Comparison of ENCODE assay signal across 20 cellular contexts in genomic region chr4:55820260-55820659, GRCh38. TPM values are rescaled to one million over a fixed set of nuclear protein-coding genes. Genes with fewer than 3 reads are reported as not detected.
DNase-seq lines count a peak whose midpoint lies in the region; ATAC-seq, FAIRE-seq and TF ChIP-seq lines count a peak whose summit lies in the region.
"Had no signal": no experiment of that assay in that cellular context is flagged by ENCODE, and none has a peak within 500 bp of the region (broad histone marks: within the 10 kb centered on the region; RNA-seq: fewer than 3 reads in every experiment).

No MANE protein-coding gene starts in this region.

- H3K14ac ChIP-seq in mesenchymal stem cell (ENCODE audit: low read length in 2 of 2) = no peak overlapping the region

- H3K4me3 ChIP-seq in HepG2 (replicated peaks in 1 of 3; ENCODE audit: insufficient read depth in 1 of 3, low read depth in 2 of 3, low read length in 3 of 3) (no peak overlapping the region), right lobe of liver (peak overlapping the region in 1 of 3 donors; percentile 0), coronary artery (peak overlapping the region; percentile 64), mesenchymal stem cell (ENCODE audit: insufficient read depth in 1 of 2, low read depth in 1 of 2, low read length in 2 of 2) (peak overlapping the region in 1 of 2 experiments; percentile 77)
- H3K4me3 ChIP-seq: SJSA1 had no signal

- H2BK5ac ChIP-seq in mesenchymal stem cell (ENCODE audit: low read depth, low read length, poor library complexity, severe bottlenecking) = no peak overlapping the region

- no peak overlapping the region for H4K91ac ChIP-seq in mesenchymal stem cell (ENCODE audit: low read length)

- TF ChIP-seq RAD21 in HepG2 (CRISPR knock-in tag; IDR thresholded peaks at IDR 0.05) = no peak

- FAIRE-seq in HepG2 (lab: Jason Lieb, UNC) = no peak

- no peak overlapping the region for H3K23ac ChIP-seq in mesenchymal stem cell (ENCODE audit: low read length in 2 of 2)

- no peak for DNase-seq in HepG2 (ENCODE audit: low spot score)
- DNase-seq in right lobe of liver = no peak
- no peak for DNase-seq in coronary artery (ENCODE audit: low spot score)
- no peak for DNase-seq in mesenchymal stem cell
- no peak for DNase-seq in caudate nucleus (lab: John Stamatoyannopoulos, UW)
- DNase-seq in NCI-H1105 (lab: John Stamatoyannopoulos, UW) = no peak
- DNase-seq in occipital lobe (lab: John Stamatoyannopoulos, UW) = no peak
- no peak for DNase-seq in NCI-H2107 (lab: John Stamatoyannopoulos, UW)
- DNase-seq: AML-193; Calu3; CD4-positive, CD25-positive, alpha-beta regulatory T cell; DND-41; GF-D8; NCI-H1417 treated with DMSO at 0.1 percent for 48 hours; NCI-H2029 treated with DMSO at 0.1 percent for 48 hours; NCI-H226; PC-3 had no signal

- H3K79me1 ChIP-seq in mesenchymal stem cell (replicated peaks; ENCODE audit: low read length, poor library complexity, severe bottlenecking) = no peaks in the 10 kb centered on the region

- no peak overlapping the region for H3K4ac ChIP-seq in mesenchymal stem cell (ENCODE audit: low read depth in 1 of 2, low read length in 2 of 2)

- H4K20me1 ChIP-seq in HepG2 (ENCODE audit: insufficient read depth, low read length) = no peaks in the 10 kb centered on the region

- no peak overlapping the region for H2BK120ac ChIP-seq in mesenchymal stem cell (ENCODE audit: low read depth, low read length)

- no peaks in the 10 kb centered on the region for H3K9me3 ChIP-seq in HepG2 (ENCODE audit: low read length)
- H3K9me3 ChIP-seq in right lobe of liver = no peaks in the 10 kb centered on the region
- H3K9me3 ChIP-seq in mesenchymal stem cell (ENCODE audit: control insufficient read depth, low read length) = no peaks in the 10 kb centered on the region
- H3K9me3 ChIP-seq: SJSA1 had no signal

- H2BK12ac ChIP-seq in mesenchymal stem cell (ENCODE audit: low read length in 2 of 2) = no peak overlapping the region

- no TSS peak for BruUV-seq in HepG2 (replicated peaks; lab: Mats Ljungman, UMichigan)

- H3K27me3 ChIP-seq in HepG2 (ENCODE audit: control insufficient read depth in 1 of 2, insufficient read depth in 2 of 2, low read length in 2 of 2) (peaks cover 2 to 14% of the 10 kb centered on the region in 2 experiments; a peak in 3 of 5 replicates), right lobe of liver (peaks cover 0 to 6% of the 10 kb centered on the region in 2 donors), mesenchymal stem cell (ENCODE audit: control insufficient read depth in 1 of 2, insufficient read depth in 1 of 2, low read length in 2 of 2) (no peaks in the 10 kb centered on the region)

- H2BK15ac ChIP-seq in mesenchymal stem cell (ENCODE audit: low read depth, poor library complexity, severe bottlenecking) = no peak overlapping the region

- 0% methylated on average over 2 of the region's 2 CpGs for WGBS in HepG2 (ENCODE audit: low lambda C conversion rate)
- WGBS in right lobe of liver (ENCODE audit: insufficient coverage, low coverage, low lambda C conversion rate, missing lambda C conversion rate) = 29% methylated on average over 2 of the region's 2 CpGs
- WGBS in mesenchymal stem cell = 80% methylated on average over 1 of the region's 2 CpGs

- H2AFZ ChIP-seq in HepG2 (ENCODE audit: low read length) = no peak overlapping the region
- H2AFZ ChIP-seq in mesenchymal stem cell (ENCODE audit: low read depth, low read length) = no peak overlapping the region

- H3K27ac ChIP-seq in HepG2 (ENCODE audit: extremely low read length, insufficient read depth, low read length) (no peak overlapping the region), right lobe of liver (no peak overlapping the region), coronary artery (no peak overlapping the region), mesenchymal stem cell (ENCODE audit: low read length, poor library complexity, severe bottlenecking) (no peak overlapping the region), caudate nucleus (ENCODE audit: low read depth, low read length) (no peak overlapping the region)
- H3K27ac ChIP-seq: SJSA1 had no signal

- no peak overlapping the region for H3K18ac ChIP-seq in mesenchymal stem cell (ENCODE audit: low read depth in 1 of 2, low read length in 2 of 2)

- H3K36me3 ChIP-seq in HepG2 (replicated peaks in 1 of 2; ENCODE audit: control insufficient read depth in 1 of 2, insufficient read depth in 2 of 2, low read length in 2 of 2) = no peaks in the 10 kb centered on the region
- H3K36me3 ChIP-seq in right lobe of liver = no peaks in the 10 kb centered on the region
- H3K36me3 ChIP-seq in mesenchymal stem cell (ENCODE audit: control insufficient read depth in 1 of 2, insufficient read depth in 2 of 2, low read depth in 1 of 2, low read length in 2 of 2) = no peaks in the 10 kb centered on the region
- H3K36me3 ChIP-seq: SJSA1 had no signal

- CTCF ChIA-PET in HepG2 (lab: Yijun Ruan, JAX; ENCODE audit: low intra/inter-chr PET ratio, low total read pairs) = no interaction called here

- in situ Hi-C loops in HepG2 (cut with HindIII; ENCODE audit: extremely low pct_ligation_motif_present, low pct_unique_long_range_greater_than_20kb) = no loop called here

- no peaks in the 10 kb centered on the region for H3K79me2 ChIP-seq in HepG2 (ENCODE audit: insufficient read depth, low read length)

- H3K9ac ChIP-seq in HepG2 (ENCODE audit: insufficient read depth, low read depth, low read length) (no peak overlapping the region), mesenchymal stem cell (ENCODE audit: low read length) (peak overlapping the region; percentile 65)

- TF ChIP-seq CTCF in HepG2 (CRISPR knock-in tag; IDR thresholded peaks at IDR 0.05) = no peak
- TF ChIP-seq CTCF in right lobe of liver (IDR thresholded peaks at IDR 0.05) = no peak
- TF ChIP-seq CTCF in coronary artery (IDR thresholded peaks at IDR 0.05) = no peak

- POLR2A ChIA-PET in HepG2 (lab: Yijun Ruan, JAX) = no interaction called here

- TF ChIP-seq EP300 in HepG2 (IDR thresholded peaks at IDR 0.05; ENCODE audit: low read depth in 2 of 2, low read length in 2 of 2) (no peak), HepG2 (CRISPR knock-in tag; IDR thresholded peaks at IDR 0.05; ENCODE audit: borderline replicate concordance) (no peak)

- no peak overlapping the region for H2AK5ac ChIP-seq in mesenchymal stem cell (ENCODE audit: low read length, severe bottlenecking)

- intact Hi-C loops in HepG2 (cut with micrococcal nuclease; ENCODE audit: unreplicated experiment) (no loop called here), right lobe of liver (cut with DNase I) (no loop called here)

- H4K8ac ChIP-seq in mesenchymal stem cell (ENCODE audit: low read length) = no peak overlapping the region

- no peak for ATAC-seq in HepG2
- ATAC-seq in right lobe of liver = no peak
- ATAC-seq: PC-3 had no signal

- H3K4me2 ChIP-seq in HepG2 (ENCODE audit: low read depth, low read length) = 0 out of 2 replicates have a peak overlapping the region, but pooled peaks have one; percentile 48
- H3K4me2 ChIP-seq in mesenchymal stem cell (ENCODE audit: low read length, poor library complexity, severe bottlenecking) = no peak overlapping the region

- no peak for TF ChIP-seq POLR2A in HepG2 (IDR thresholded peaks at IDR 0.05; ENCODE audit: insufficient read depth in 1 of 2, low read depth in 2 of 2, low read length in 2 of 2)
- no peak for TF ChIP-seq POLR2A in right lobe of liver (IDR thresholded peaks at IDR 0.05)

- H3K4me1 ChIP-seq in HepG2 (ENCODE audit: insufficient read depth, low read length) (no peaks in the 10 kb centered on the region), right lobe of liver (no peaks in the 10 kb centered on the region), mesenchymal stem cell (ENCODE audit: control insufficient read depth, insufficient read depth, low read depth, low read length) (peaks cover 3% of the 10 kb centered on the region)
- H3K4me1 ChIP-seq: SJSA1 had no signal

RNA-seq across cellular contexts. Expression of gene EXOC1L, which starts 0.7 kb away (rescaled TPM):
- total RNA-seq in HepG2 (2016; rRNA removed; fragmentation: Illumina TruSeq; extraction: Trizol) (not detected in 2 replicates), right lobe of liver (not detected), occipital lobe (not detected)
- not detected in 2 replicates for total RNA-seq in HepG2 (2016; cell fraction: cytosol; rRNA removed; fragmentation: Illumina TruSeq; extraction: Trizol; ENCODE audit: low read depth)
- not detected in 2 replicates for total RNA-seq in HepG2 (2016; cell fraction: insoluble cytoplasmic fraction; rRNA removed; fragmentation: Illumina TruSeq; extraction: Trizol)
- not detected in 2 replicates for total RNA-seq in HepG2 (2016; cell fraction: membrane; rRNA removed; fragmentation: Illumina TruSeq; extraction: Trizol)
- total RNA-seq in HepG2 (2016; cell fraction: nucleus; rRNA removed; fragmentation: Illumina TruSeq; extraction: Trizol) = not detected in 2 replicates
- not detected in 2 replicates for polyA plus RNA-seq in HepG2 (2011; rRNA removed)
- polyA plus RNA-seq in HepG2 (2011; cell fraction: cytosol; rRNA removed) = not detected in 2 replicates
- polyA plus RNA-seq in HepG2 (2011; cell fraction: nucleus; rRNA removed) = not detected in 2 replicates
- polyA plus RNA-seq in HepG2 (2012) = not detected in 2 replicates
- polyA plus RNA-seq in HepG2 (2016; cell fraction: cytosol; fragmentation: Illumina TruSeq; extraction: Trizol; ENCODE audit: low read depth) = not detected in 2 replicates
- not detected in 2 replicates for polyA plus RNA-seq in HepG2 (2016; cell fraction: insoluble cytoplasmic fraction; fragmentation: Illumina TruSeq; extraction: Trizol; ENCODE audit: low read depth)
- not detected in 2 replicates for polyA plus RNA-seq in HepG2 (2016; cell fraction: membrane; fragmentation: Illumina TruSeq; extraction: Trizol; ENCODE audit: low read depth)
- polyA plus RNA-seq in HepG2 (2016; cell fraction: nucleus; fragmentation: Illumina TruSeq; extraction: Trizol; ENCODE audit: insufficient read depth, low read depth) = not detected in 2 replicates
- not detected in 2 replicates for polyA minus RNA-seq in HepG2 (2011; rRNA and poly(A)+ RNA removed; ENCODE audit: low replicate concordance)
- not detected in 2 replicates for polyA minus RNA-seq in HepG2 (2011; cell fraction: cytosol; rRNA and poly(A)+ RNA removed)
- not detected in 2 replicates for polyA minus RNA-seq in HepG2 (2011; cell fraction: nucleus; rRNA and poly(A)+ RNA removed)
- not detected for polyA plus RNA-seq in mesenchymal stem cell (2013, experiment 1 of 2)
- not detected for polyA plus RNA-seq in mesenchymal stem cell (2013, experiment 2 of 2)
- total RNA-seq: A673; Calu3; CD4-positive, CD25-positive, alpha-beta regulatory T cell; H4; PC-3; SJSA1 had no signal
- polyA plus RNA-seq: CD4-positive, CD25-positive, alpha-beta regulatory T cell had no signal

RNA-seq across cellular contexts. Expression of gene EXOC1, which starts 33.2 kb away (rescaled TPM):
- total RNA-seq in HepG2 (2016; rRNA removed; fragmentation: Illumina TruSeq; extraction: Trizol) (18.4 and 23.8 TPM in 2 replicates), right lobe of liver (1 to 10 TPM; 6.7 to 9.8 (median 9.2) TPM), occipital lobe (98.4 TPM)
- total RNA-seq in HepG2 (2016; cell fraction: cytosol; rRNA removed; fragmentation: Illumina TruSeq; extraction: Trizol; ENCODE audit: low read depth) = 2.5 and 4.4 TPM in 2 replicates
- total RNA-seq in HepG2 (2016; cell fraction: insoluble cytoplasmic fraction; rRNA removed; fragmentation: Illumina TruSeq; extraction: Trizol) = 19.0 and 23.6 TPM in 2 replicates
- 3.7 and 4.8 TPM in 2 replicates for total RNA-seq in HepG2 (2016; cell fraction: membrane; rRNA removed; fragmentation: Illumina TruSeq; extraction: Trizol)
- 19.8 and 21.8 TPM in 2 replicates for total RNA-seq in HepG2 (2016; cell fraction: nucleus; rRNA removed; fragmentation: Illumina TruSeq; extraction: Trizol)
- polyA plus RNA-seq in HepG2 (2011; rRNA removed) = 8.9 and 9.1 TPM in 2 replicates
- polyA plus RNA-seq in HepG2 (2011; cell fraction: cytosol; rRNA removed) = 2.7 and 3.6 TPM in 2 replicates
- 11.6 and 13.4 TPM in 2 replicates for polyA plus RNA-seq in HepG2 (2011; cell fraction: nucleus; rRNA removed)
- 8.7 and 10.0 TPM in 2 replicates for polyA plus RNA-seq in HepG2 (2012)
- 0.62 and 0.75 TPM in 2 replicates for polyA plus RNA-seq in HepG2 (2016; cell fraction: cytosol; fragmentation: Illumina TruSeq; extraction: Trizol; ENCODE audit: low read depth)
- 13.8 and 14.8 TPM in 2 replicates for polyA plus RNA-seq in HepG2 (2016; cell fraction: insoluble cytoplasmic fraction; fragmentation: Illumina TruSeq; extraction: Trizol; ENCODE audit: low read depth)
- polyA plus RNA-seq in HepG2 (2016; cell fraction: membrane; fragmentation: Illumina TruSeq; extraction: Trizol; ENCODE audit: low read depth) = 0.96 and 1.5 TPM in 2 replicates
- polyA plus RNA-seq in HepG2 (2016; cell fraction: nucleus; fragmentation: Illumina TruSeq; extraction: Trizol; ENCODE audit: insufficient read depth, low read depth) = 23.3 and 24.3 TPM in 2 replicates
- 4.7 and 4.9 TPM in 2 replicates for polyA minus RNA-seq in HepG2 (2011; rRNA and poly(A)+ RNA removed; ENCODE audit: low replicate concordance)
- polyA minus RNA-seq in HepG2 (2011; cell fraction: cytosol; rRNA and poly(A)+ RNA removed) = 5.8 and 6.6 TPM in 2 replicates
- polyA minus RNA-seq in HepG2 (2011; cell fraction: nucleus; rRNA and poly(A)+ RNA removed) = 28.6 and 33.7 TPM in 2 replicates
- polyA plus RNA-seq in mesenchymal stem cell (2013, experiment 1 of 2) = 26.6 TPM
- polyA plus RNA-seq in mesenchymal stem cell (2013, experiment 2 of 2) = 27.0 TPM
